8 cellular contexts compared by ENCODE assay signal in the genomic region with DNA sequence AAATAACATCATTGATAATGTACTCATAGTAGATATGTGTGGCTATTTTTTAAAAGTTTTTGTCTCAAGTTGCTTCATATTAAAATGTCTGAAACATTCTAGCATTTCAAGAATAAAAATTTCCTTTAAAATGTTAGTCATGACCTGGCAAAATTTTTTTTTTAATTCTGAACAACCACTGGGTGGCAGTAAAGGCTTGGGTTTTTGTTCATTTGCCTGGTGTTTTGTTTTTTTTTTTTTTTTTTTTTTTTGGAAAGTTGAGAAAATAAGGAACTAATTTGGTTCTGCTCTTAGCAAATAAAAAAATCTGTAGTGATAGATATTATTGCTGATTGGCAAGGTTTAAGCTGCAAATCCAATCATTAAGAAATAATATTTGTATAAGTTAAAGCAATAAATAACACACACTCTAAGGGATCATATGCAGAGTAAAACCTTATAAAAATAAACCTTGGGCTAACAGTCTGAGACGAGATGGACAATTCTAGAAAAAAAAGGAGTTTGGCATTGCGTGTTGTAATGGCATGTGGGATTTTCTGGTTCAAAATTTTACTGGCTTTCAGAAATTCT.
DNase-seq lines count a peak whose midpoint lies in the region; ATAC-seq, FAIRE-seq and TF ChIP-seq lines count a peak whose summit lies in the region.

No MANE protein-coding gene starts in this region.

- CTCF ChIA-PET in Caco-2 (lab: Charles Lee) = no interaction called here

- H3K27ac Mint-ChIP-seq in Caco-2 (ENCODE audit: unreplicated experiment) = no peak overlapping the region

- H3K9me3 ChIP-seq in Caco-2 = 0 out of 2 replicates have a peak, but pooled peaks cover 6% of the 10 kb centered on the region
- no peaks in the 10 kb centered on the region for H3K9me3 ChIP-seq in HAP-1

- in situ Hi-C loops in HAP-1 (cut with MboI; ENCODE audit: low sequenced_read_pairs) = no loop called here

- H3K4me1 Mint-ChIP-seq in Caco-2 (ENCODE audit: low read depth, unreplicated experiment) = no peaks in the 10 kb centered on the region

- no peaks in the 10 kb centered on the region for H3K36me3 ChIP-seq in Caco-2 (ENCODE audit: control insufficient read depth, insufficient read depth, low read length)
- H3K36me3 ChIP-seq in HAP-1 (replicated peaks) = no peaks in the 10 kb centered on the region

- no peaks in the 10 kb centered on the region for H3K9me3 Mint-ChIP-seq in Caco-2 (ENCODE audit: unreplicated experiment)

- H3K27me3 ChIP-seq in Caco-2 (replicated peaks; ENCODE audit: control insufficient read depth, insufficient read depth, low read length) (no peaks in the 10 kb centered on the region), HAP-1 (ENCODE audit: low read depth) (no peaks in the 10 kb centered on the region)

- H3K4me1 ChIP-seq in Caco-2 = peaks cover 25% of the 10 kb centered on the region
- H3K4me1 ChIP-seq in HAP-1 = no peaks in the 10 kb centered on the region

- DNase-seq in Caco-2 (peak in 1 of 2 experiments; percentile 66), HAP-1 (ENCODE audit: low spot score in 2 of 2) (peak; percentile 19 to 46), RPMI7951 (ENCODE audit: low read depth) (peak; percentile 27), frontal cortex (ENCODE audit: low spot score in 2 of 2) (peak in 1 of 2 donors; percentile 11), superior temporal gyrus (ENCODE audit: extremely low spot score) (peak; percentile 78), kidney glomerular epithelial cell (lab: John Stamatoyannopoulos, UW) (no peak), H4 (ENCODE audit: low spot score) (no peak)

- peak; percentile 34 to 56 for TF ChIP-seq CTCF in Caco-2 (IDR thresholded peaks at IDR 0.05; ENCODE audit: insufficient read depth in 1 of 2, low read depth in 1 of 2, low read length in 1 of 2, severe bottlenecking in 1 of 2, unreplicated experiment in 1 of 2)

- no peak for ATAC-seq in HG02981 (IDR thresholded peaks at IDR 0.05; ENCODE audit: unreplicated experiment)

- H3K27me3 Mint-ChIP-seq in Caco-2 (ENCODE audit: insufficient read depth, unreplicated experiment) = no peaks in the 10 kb centered on the region

- POLR2A ChIA-PET in Caco-2 (lab: Charles Lee) = no interaction called here

- no peaks in the 10 kb centered on the region for H3K36me3 Mint-ChIP-seq in Caco-2 (ENCODE audit: insufficient read depth, unreplicated experiment)

- BruUV-seq in Caco-2 (replicated peaks; lab: Mats Ljungman, UMichigan) = no TSS peak

- intact Hi-C loops in Caco-2 (cut with micrococcal nuclease; ENCODE audit: unreplicated experiment) = loop anchor here (1.0 to 5.0 kb wide), 5 partner anchors 18 to 349 kb away; partner anchors contain the start of gene HPGD

- H3K4me3 ChIP-seq in Caco-2 (ENCODE audit: low read depth, low read length) = no peak overlapping the region
- no peak overlapping the region for H3K4me3 ChIP-seq in HAP-1

- peak; percentile 98 for FAIRE-seq in frontal cortex (lab: Jason Lieb, UNC)

- H3K4me3 Mint-ChIP-seq in Caco-2 (ENCODE audit: unreplicated experiment) = no peak overlapping the region

Comparison
In these comparisons a context has a peak if more than half of its experiments do, and no peak if none do; other contexts are left out.
1. DNase-seq: peak in HAP-1 (2 of 2), RPMI7951 (single experiment) and superior temporal gyrus (single experiment); none in kidney glomerular epithelial cell (single experiment) and H4 (single experiment).